ENCODE assay signal across 15 cellular contexts in genomic region chr16:50280932-50281331, GRCh38. TPM values are rescaled to one million over a fixed set of nuclear protein-coding genes. Genes with fewer than 3 reads are reported as not detected.
DNase-seq lines count a peak whose midpoint lies in the region; ATAC-seq, FAIRE-seq and TF ChIP-seq lines count a peak whose summit lies in the region.
"Had no signal": no experiment of that assay in that cellular context is flagged by ENCODE, and none has a peak within 500 bp of the region (broad histone marks: within the 10 kb centered on the region; RNA-seq: fewer than 3 reads in every experiment).

No MANE protein-coding gene starts in this region.

- no peak overlapping the region for H3K9ac ChIP-seq in BLaER1

- H3K4me1 Mint-ChIP-seq in naive thymus-derived CD8-positive, alpha-beta T cell: peaks cover 52 to 100% (median 95%) of the 10 kb centered on the region in 4 donors

- no peak for DNase-seq in GM12892 (ENCODE audit: insufficient read length)
- no peak for DNase-seq in caudate nucleus (lab: John Stamatoyannopoulos, UW)
- no peak for DNase-seq in naive thymus-derived CD8-positive, alpha-beta T cell
- DNase-seq in central memory CD4-positive, alpha-beta T cell: no peak
- DNase-seq in NCI-H2029 (lab: John Stamatoyannopoulos, UW): no peak
- no peak for DNase-seq in SHP77 treated with DMSO at 0.1 percent for 48 hours (lab: John Stamatoyannopoulos, UW)
- DNase-seq in HCEC 1CT: no peak
- DNase-seq: activated CD4-positive, CD25-positive, alpha-beta regulatory T cell treated with anti-CD3 and anti-CD28 coated beads, Interleukin-2, amount 50 U/mL, for 72 hours; cortex of kidney; DND-41; hippocampal formation; NCI-H524 had no signal

- peak overlapping the region in 9 of 10 donors; percentile 30 to 86 (median 78) for H3K4me3 Mint-ChIP-seq in naive thymus-derived CD8-positive, alpha-beta T cell

- peaks cover 91% of the 10 kb centered on the region for H3K4me1 ChIP-seq in BLaER1

- POLR2A ChIA-PET in naive thymus-derived CD8-positive, alpha-beta T cell (lab: Charles Lee): interaction anchor here (0.8 to 14.9 kb wide), 2 partner anchors 12 kb away, joined by 3 to 238 read pairs; partner anchors contain the start of gene ADCY7

- H3K36me3 ChIP-seq in BLaER1: no peaks in the 10 kb centered on the region

- no peaks in the 10 kb centered on the region for H3K27me3 ChIP-seq in BLaER1

- H3K9me3 Mint-ChIP-seq in naive thymus-derived CD8-positive, alpha-beta T cell: no peaks in the 10 kb centered on the region
- H3K9me3 Mint-ChIP-seq: T-helper 1 cell treated with Interleukin-12 subunit alpha and Interleukin-12 subunit beta and Interleukin-4 antibody, amounts not matched to agents 30 μg/mL and 1 μg/mL, for 36 hours had no signal

- no peaks in the 10 kb centered on the region for H3K27me3 Mint-ChIP-seq in naive thymus-derived CD8-positive, alpha-beta T cell

- no peak for ATAC-seq in naive thymus-derived CD8-positive, alpha-beta T cell
- ATAC-seq: left lobe of liver had no signal

- no peak for TF ChIP-seq POLR2A in GM12892 (IDR thresholded peaks at IDR 0.05; ENCODE audit: low read depth, low read length)

- H3K27ac ChIP-seq in BLaER1 (peak overlapping the region; percentile 86), caudate nucleus (ENCODE audit: low read depth, low read length) (peak overlapping the region; percentile 67)

- peak overlapping the region; percentile 93 for H3K4me2 ChIP-seq in BLaER1

- peak overlapping the region in 7 of 10 donors; percentile 11 to 99 (median 90) for H3K27ac Mint-ChIP-seq in naive thymus-derived CD8-positive, alpha-beta T cell

- peak overlapping the region; percentile 55 for H3K4me3 ChIP-seq in BLaER1

- peak; percentile 33 for FAIRE-seq in GM12892 (lab: Jason Lieb, UNC)

- peaks cover 75% of the 10 kb centered on the region for H4K20me1 ChIP-seq in BLaER1

- no peaks in the 10 kb centered on the region for H3K9me3 ChIP-seq in BLaER1

- peaks cover 0 to 9% (median 3%) of the 10 kb centered on the region in 3 donors for H3K36me3 Mint-ChIP-seq in naive thymus-derived CD8-positive, alpha-beta T cell

RNA-seq across cellular contexts. Expression of gene ADCY7, which starts 14.6 kb away (rescaled TPM):
- polyA plus RNA-seq in GM12892 (2012; ENCODE audit: missing spikeins): 21.9 TPM
- 100 to 1,000 TPM; 133 to 135 TPM for total RNA-seq in naive thymus-derived CD8-positive, alpha-beta T cell
- 10 to 100 TPM; 60.1 to 72.8 (median 64.6) TPM for polyA plus RNA-seq in naive thymus-derived CD8-positive, alpha-beta T cell
